ENCODE assay signal across 9 cellular contexts in genomic region chr10:49362596-49363260, GRCh38. TPM values are rescaled to one million over a fixed set of nuclear protein-coding genes. Genes with fewer than 3 reads are reported as not detected.
A peak's percentile ranks its signal among the peaks of the same experiment; 100 is the strongest.
DNase-seq lines count a peak whose midpoint lies in the region; ATAC-seq, FAIRE-seq and TF ChIP-seq lines count a peak whose summit lies in the region.
"Had no signal": no experiment of that assay in that cellular context is flagged by ENCODE, and none has a peak within 500 bp of the region (broad histone marks: within the 10 kb centered on the region; RNA-seq: fewer than 3 reads in every experiment).

No MANE protein-coding gene starts in this region.

- no peak overlapping the region for H3K9ac ChIP-seq in Karpas-422 (ENCODE audit: low read length)

- 89% methylated on average over 10 of the region's 10 CpGs for WGBS in hepatocyte (ENCODE audit: low lambda C conversion rate, missing lambda C conversion rate)

- peak; percentile 65 for FAIRE-seq in GM12891 (lab: Jason Lieb, UNC)

- ATAC-seq in GM21423 (IDR thresholded peaks at IDR 0.05; ENCODE audit: unreplicated experiment) (peak; percentile 84), HG03378 (IDR thresholded peaks at IDR 0.05; ENCODE audit: unreplicated experiment) (peak; percentile 95)

- H3K27ac ChIP-seq in hepatocyte (no peak overlapping the region), Karpas-422 (ENCODE audit: low read length) (no peak overlapping the region)

- no peaks in the 10 kb centered on the region for H3K36me3 ChIP-seq in hepatocyte (replicated peaks; ENCODE audit: insufficient read depth, low read depth)
- no peaks in the 10 kb centered on the region for H3K36me3 ChIP-seq in Karpas-422 (ENCODE audit: insufficient read depth, low read length)

- H3K4me3 ChIP-seq in hepatocyte (no peak overlapping the region), Karpas-422 (ENCODE audit: low read length) (no peak overlapping the region)

- no peaks in the 10 kb centered on the region for H3K79me2 ChIP-seq in hepatocyte
- H3K79me2 ChIP-seq in Karpas-422 (ENCODE audit: low read length), result no peaks in the 10 kb centered on the region

- TF ChIP-seq POLR2A in GM12891 (IDR thresholded peaks at IDR 0.05; ENCODE audit: low read depth, low read length), result no peak

- H3K4me2 ChIP-seq in hepatocyte, result no peak overlapping the region
- H3K4me2 ChIP-seq in Karpas-422 (ENCODE audit: low read depth, low read length, poor library complexity, severe bottlenecking), result no peak overlapping the region

- TF ChIP-seq CTCF in hepatocyte (IDR thresholded peaks at IDR 0.05; ENCODE audit: poor library complexity), result no peak

- H3K4me1 ChIP-seq in hepatocyte (ENCODE audit: insufficient read depth), result no peaks in the 10 kb centered on the region
- no peaks in the 10 kb centered on the region for H3K4me1 ChIP-seq in Karpas-422 (ENCODE audit: low read length)

- H3K9me2 ChIP-seq in hepatocyte (replicated peaks; ENCODE audit: insufficient read depth), result no peaks in the 10 kb centered on the region
- H3K9me2 ChIP-seq in Karpas-422 (replicated peaks; ENCODE audit: insufficient read depth, low read length), result no peaks in the 10 kb centered on the region

- DNase-seq in GM12891 (ENCODE audit: insufficient read length, low spot score), result peak; percentile 63
- DNase-seq in hepatocyte (ENCODE audit: low spot score), result peak; percentile 54
- no peak for DNase-seq in Karpas-422
- no peak for DNase-seq in NCI-H345 treated with DMSO at 0.1 percent for 48 hours (lab: John Stamatoyannopoulos, UW; ENCODE audit: unreplicated experiment)
- no peak for DNase-seq in NCI-H1436 treated with DMSO at 0.1 percent for 48 hours (lab: John Stamatoyannopoulos, UW)
- no peak for DNase-seq in activated CD4-positive, alpha-beta T cell treated with anti-CD3 and anti-CD28 coated beads, Interleukin-2, amount 50 U/mL, for 1 hour
- DNase-seq: stimulated activated CD4-positive, alpha-beta T cell treated with anti-CD3 and anti-CD28 coated beads, Interleukin-4, amount 100 ng/mL, for 24 hours had no signal

- H2AFZ ChIP-seq in hepatocyte (no peak overlapping the region), Karpas-422 (ENCODE audit: low read length) (no peak overlapping the region)

- no peaks in the 10 kb centered on the region for H4K20me1 ChIP-seq in hepatocyte (ENCODE audit: insufficient read depth, poor library complexity, severe bottlenecking)
- no peaks in the 10 kb centered on the region for H4K20me1 ChIP-seq in Karpas-422 (ENCODE audit: insufficient read depth, low read depth, low read length)

- no peaks in the 10 kb centered on the region for H3K27me3 ChIP-seq in hepatocyte
- H3K27me3 ChIP-seq in Karpas-422 (ENCODE audit: low read length), result no peaks in the 10 kb centered on the region

- H3K9me3 ChIP-seq in hepatocyte (ENCODE audit: low read depth) (no peaks in the 10 kb centered on the region), Karpas-422 (ENCODE audit: low read length) (no peaks in the 10 kb centered on the region)

TF ChIP-seq in GM12891, 5 proteins besides CTCF, POLR2A, EP300 and RAD21:
- TF ChIP-seq SPI1 (IDR thresholded peaks at IDR 0.05; ENCODE audit: low read depth, low read length) (peak; percentile 93), POU2F2 (IDR thresholded peaks at IDR 0.05; ENCODE audit: low read depth, low read length) (no peak)

RNA-seq across cellular contexts. Expression of gene DRGX, which starts 33.2 kb away (rescaled TPM):
- polyA plus RNA-seq in GM12891 (2012; ENCODE audit: low read depth, missing spikeins), result not detected
- total RNA-seq in hepatocyte, result not detected in 2 replicates
- polyA plus RNA-seq in hepatocyte, result not detected in 2 replicates
- not detected in 2 replicates for total RNA-seq in Karpas-422 (2014; rRNA removed; shearing (Covaris generic); ENCODE audit: low replicate concordance)

Comparison
In these comparisons a context has a peak if more than half of its experiments do, and no peak if none do; other contexts are left out.
1. DNase-seq: peak in GM12891 (single experiment) and hepatocyte (single experiment); none in Karpas-422 (single experiment), NCI-H345 treated with DMSO at 0.1 percent for 48 hours (single experiment), NCI-H1436 treated with DMSO at 0.1 percent for 48 hours (single experiment) and activated CD4-positive, alpha-beta T cell treated with anti-CD3 and anti-CD28 coated beads, Interleukin-2, amount 50 U/mL, for 1 hour (single experiment).